ENCODE assay signal across 1 cellular context in the genomic region with DNA sequence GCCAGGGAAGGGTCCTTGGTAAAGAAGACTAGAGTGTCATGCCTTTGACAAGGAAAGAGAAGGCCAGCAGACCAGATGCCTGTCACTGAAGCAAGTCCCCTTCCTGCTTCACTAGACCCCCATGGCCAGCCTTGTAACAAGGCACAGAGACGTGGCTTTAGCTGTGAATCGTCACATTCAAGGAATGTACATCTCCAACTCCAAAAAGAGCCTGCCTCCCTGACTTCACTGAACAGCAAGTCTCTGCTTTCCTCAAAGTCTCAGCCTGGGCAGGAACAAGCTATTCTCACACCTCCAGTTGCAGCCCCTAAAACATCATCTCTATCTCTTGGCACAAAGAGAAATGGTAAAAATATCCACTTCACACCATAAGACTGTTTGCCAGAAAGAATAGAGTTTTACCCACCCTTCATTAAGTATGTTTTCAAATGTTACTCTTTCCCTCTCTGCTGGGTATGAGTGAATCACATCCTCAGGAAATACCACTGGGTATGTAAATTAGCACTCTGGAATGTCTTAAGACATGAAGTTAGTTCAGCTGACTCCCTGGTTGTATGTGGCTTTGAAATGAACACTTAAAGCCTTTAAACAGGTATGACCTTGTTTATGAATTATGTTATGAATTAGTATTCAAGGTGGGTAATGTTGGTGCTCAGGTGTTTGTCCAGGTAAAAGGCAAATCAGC.
TF ChIP-seq lines count a peak whose summit lies in the region.

No MANE protein-coding gene starts in this region.

TF ChIP-seq in SK-N-SH, 30 proteins besides CTCF, POLR2A, EP300 and RAD21 (continued from another document):
- TF ChIP-seq ZBTB33 (IDR thresholded peaks at IDR 0.05; ENCODE audit: borderline replicate concordance, low read depth) (no peak), RFX5 (IDR thresholded peaks at IDR 0.05; ENCODE audit: low read length) (no peak), EZH2phosphoT487 (IDR thresholded peaks at IDR 0.05; ENCODE audit: borderline replicate concordance, low read depth) (no peak), TCF12 (IDR thresholded peaks at IDR 0.05) (peak; percentile 92), MEF2A (IDR thresholded peaks at IDR 0.05; ENCODE audit: borderline replicate concordance, low read depth) (peak; percentile 61; the same call in 1 of the 2 replicates), FOXM1 (IDR thresholded peaks at IDR 0.05; ENCODE audit: low read depth) (peak; percentile 86), SMC3 (IDR thresholded peaks at IDR 0.05; ENCODE audit: low read depth, low read length) (no peak), MXI1 (IDR thresholded peaks at IDR 0.05; ENCODE audit: low read depth, low read length) (no peak), SIN3A (IDR thresholded peaks at IDR 0.05; ENCODE audit: borderline replicate concordance, low read depth, low read length) (no peak), GATA2 (CRISPR knock-in tag; IDR thresholded peaks at IDR 0.05) (no peak), FOSL2 (IDR thresholded peaks at IDR 0.05; ENCODE audit: borderline replicate concordance, low read depth) (peak; percentile 88), TAF1 (IDR thresholded peaks at IDR 0.05; ENCODE audit: borderline replicate concordance, low read depth, low read length) (no peak)
- TF ChIP-seq, protein P1, sequence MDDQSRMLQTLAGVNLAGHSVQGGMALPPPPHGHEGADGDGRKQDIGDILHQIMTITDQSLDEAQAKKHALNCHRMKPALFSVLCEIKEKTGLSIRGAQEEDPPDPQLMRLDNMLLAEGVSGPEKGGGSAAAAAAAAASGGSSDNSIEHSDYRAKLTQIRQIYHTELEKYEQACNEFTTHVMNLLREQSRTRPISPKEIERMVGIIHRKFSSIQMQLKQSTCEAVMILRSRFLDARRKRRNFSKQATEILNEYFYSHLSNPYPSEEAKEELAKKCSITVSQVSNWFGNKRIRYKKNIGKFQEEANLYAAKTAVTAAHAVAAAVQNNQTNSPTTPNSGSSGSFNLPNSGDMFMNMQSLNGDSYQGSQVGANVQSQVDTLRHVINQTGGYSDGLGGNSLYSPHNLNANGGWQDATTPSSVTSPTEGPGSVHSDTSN (IDR thresholded peaks at IDR 0.05), result peak; percentile 73
- TF ChIP-seq, protein P2, sequence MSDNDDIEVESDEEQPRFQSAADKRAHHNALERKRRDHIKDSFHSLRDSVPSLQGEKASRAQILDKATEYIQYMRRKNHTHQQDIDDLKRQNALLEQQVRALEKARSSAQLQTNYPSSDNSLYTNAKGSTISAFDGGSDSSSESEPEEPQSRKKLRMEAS (IDR thresholded peaks at IDR 0.05; ENCODE audit: low read depth), result no peak; the same call in none of the 2 replicates
- TF ChIP-seq, protein P3, sequence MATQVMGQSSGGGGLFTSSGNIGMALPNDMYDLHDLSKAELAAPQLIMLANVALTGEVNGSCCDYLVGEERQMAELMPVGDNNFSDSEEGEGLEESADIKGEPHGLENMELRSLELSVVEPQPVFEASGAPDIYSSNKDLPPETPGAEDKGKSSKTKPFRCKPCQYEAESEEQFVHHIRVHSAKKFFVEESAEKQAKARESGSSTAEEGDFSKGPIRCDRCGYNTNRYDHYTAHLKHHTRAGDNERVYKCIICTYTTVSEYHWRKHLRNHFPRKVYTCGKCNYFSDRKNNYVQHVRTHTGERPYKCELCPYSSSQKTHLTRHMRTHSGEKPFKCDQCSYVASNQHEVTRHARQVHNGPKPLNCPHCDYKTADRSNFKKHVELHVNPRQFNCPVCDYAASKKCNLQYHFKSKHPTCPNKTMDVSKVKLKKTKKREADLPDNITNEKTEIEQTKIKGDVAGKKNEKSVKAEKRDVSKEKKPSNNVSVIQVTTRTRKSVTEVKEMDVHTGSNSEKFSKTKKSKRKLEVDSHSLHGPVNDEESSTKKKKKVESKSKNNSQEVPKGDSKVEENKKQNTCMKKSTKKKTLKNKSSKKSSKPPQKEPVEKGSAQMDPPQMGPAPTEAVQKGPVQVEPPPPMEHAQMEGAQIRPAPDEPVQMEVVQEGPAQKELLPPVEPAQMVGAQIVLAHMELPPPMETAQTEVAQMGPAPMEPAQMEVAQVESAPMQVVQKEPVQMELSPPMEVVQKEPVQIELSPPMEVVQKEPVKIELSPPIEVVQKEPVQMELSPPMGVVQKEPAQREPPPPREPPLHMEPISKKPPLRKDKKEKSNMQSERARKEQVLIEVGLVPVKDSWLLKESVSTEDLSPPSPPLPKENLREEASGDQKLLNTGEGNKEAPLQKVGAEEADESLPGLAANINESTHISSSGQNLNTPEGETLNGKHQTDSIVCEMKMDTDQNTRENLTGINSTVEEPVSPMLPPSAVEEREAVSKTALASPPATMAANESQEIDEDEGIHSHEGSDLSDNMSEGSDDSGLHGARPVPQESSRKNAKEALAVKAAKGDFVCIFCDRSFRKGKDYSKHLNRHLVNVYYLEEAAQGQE (IDR thresholded peaks at IDR 0.05; ENCODE audit: low read depth, low read length), result no peak
